In the genomic region with DNA sequence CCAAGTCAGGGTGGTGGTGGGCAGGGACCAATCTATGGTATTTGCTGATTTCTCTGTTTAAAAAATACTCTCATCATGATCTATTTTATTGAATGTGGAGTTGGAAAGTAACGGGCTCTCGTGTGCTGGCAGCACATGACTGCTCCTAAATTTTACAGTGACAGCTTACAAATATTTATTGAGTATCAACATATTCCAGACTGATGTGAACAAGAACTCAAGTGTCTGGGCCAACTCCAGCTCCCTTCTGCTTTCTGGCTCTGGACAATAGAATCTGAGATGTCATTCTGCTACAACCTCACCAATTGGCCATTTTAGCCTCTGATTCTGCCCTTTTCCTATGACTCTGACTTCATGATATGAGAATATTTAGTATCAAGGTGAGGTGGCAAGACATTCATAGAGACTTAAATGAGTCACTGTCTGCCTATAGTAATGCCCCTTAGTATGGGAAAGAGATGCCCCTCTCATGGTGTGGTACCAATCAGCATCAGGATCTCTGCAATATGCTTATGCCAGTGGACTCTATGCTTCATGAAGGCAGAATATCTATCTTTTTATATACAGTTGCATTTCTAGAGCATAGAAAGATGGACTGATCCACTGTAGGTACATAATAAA, we compare ENCODE assay signal across 19 cellular contexts.
A peak's percentile ranks its signal among the peaks of the same experiment; 100 is the strongest.
DNase-seq lines count a peak whose midpoint lies in the region; ATAC-seq, FAIRE-seq and TF ChIP-seq lines count a peak whose summit lies in the region.
"Had no signal": no experiment of that assay in that cellular context is flagged by ENCODE, and none has a peak within 500 bp of the region (broad histone marks: within the 10 kb centered on the region; RNA-seq: fewer than 3 reads in every experiment).

No MANE protein-coding gene starts in this region.

- H3K27ac ChIP-seq in mammary epithelial cell (ENCODE audit: insufficient read depth, low read depth, low read length) (no peak overlapping the region), sigmoid colon (peak overlapping the region in 3 of 4 donors; percentile 71 to 79 (median 73)), HepG2 (ENCODE audit: extremely low read length, insufficient read depth, low read length) (no peak overlapping the region)
- H3K27ac ChIP-seq: BLaER1 treated with 17β-estradiol and CSF1 and Interleukin-3, amounts not matched to agents 10 nM and 100 nM had no signal

- no peaks in the 10 kb centered on the region for H3K36me3 ChIP-seq in mammary epithelial cell (ENCODE audit: insufficient read depth, low read length)
- no peaks in the 10 kb centered on the region for H3K36me3 ChIP-seq in bronchial epithelial cell (ENCODE audit: control insufficient read depth, insufficient read depth, low read length)
- H3K36me3 ChIP-seq in sigmoid colon: no peaks in the 10 kb centered on the region
- H3K36me3 ChIP-seq in HepG2 (replicated peaks in 1 of 2; ENCODE audit: control insufficient read depth in 1 of 2, insufficient read depth in 2 of 2, low read length in 2 of 2): no peaks in the 10 kb centered on the region
- H3K36me3 ChIP-seq: BLaER1 treated with 17β-estradiol and CSF1 and Interleukin-3, amounts not matched to agents 10 nM and 100 nM had no signal

- CTCF ChIA-PET in mammary epithelial cell (lab: Charles Lee; ENCODE audit: low non-redundant PET) (interaction anchor here (0.6 kb wide), 1 partner anchor 466 kb away, joined by 5 read pairs; no protein-coding TSS in a partner anchor), MCF 10A (lab: Yijun Ruan, JAX) (interaction anchor here (0.5 to 4.3 kb wide), 12 partner anchors 9 to 983 kb away, joined by 3 to 30 read pairs (median 7); no protein-coding TSS in a partner anchor), HepG2 (lab: Yijun Ruan, JAX; ENCODE audit: low intra/inter-chr PET ratio, low total read pairs) (interaction anchor here (1.0 to 1.5 kb wide), 3 partner anchors 178 to 845 kb away, joined by 3 to 4 read pairs (median 4); no protein-coding TSS in a partner anchor)

- H3K9ac ChIP-seq in mammary epithelial cell (ENCODE audit: insufficient read depth, low read length): no peak overlapping the region
- no peak overlapping the region for H3K9ac ChIP-seq in HepG2 (ENCODE audit: insufficient read depth, low read depth, low read length)
- H3K9ac ChIP-seq: BLaER1 treated with 17β-estradiol and CSF1 and Interleukin-3, amounts not matched to agents 10 nM and 100 nM had no signal

- dilution Hi-C loops in mammary epithelial cell (cut with HindIII; ENCODE audit: low sequenced_read_pairs): no loop called here

- H2AFZ ChIP-seq in mammary epithelial cell (ENCODE audit: low read depth, low read length) (no peak overlapping the region), HepG2 (ENCODE audit: low read length) (no peak overlapping the region)

- DNase-seq in mammary epithelial cell (peak; percentile 12), MCF 10A (ENCODE audit: unreplicated experiment) (no peak), bronchial epithelial cell (ENCODE audit: low read depth) (peak; percentile 46), sigmoid colon (peak; percentile 70), HepG2 (ENCODE audit: low spot score) (no peak), AG08395 (ENCODE audit: low spot score) (no peak)
- no peak for DNase-seq in stimulated activated CD4-positive, alpha-beta T cell treated with anti-CD3 and anti-CD28 coated beads, Interleukin-12 subunit alpha, Interleukin-12 subunit beta, amount 100 ng/mL, for 4 hours
- DNase-seq: Calu3; CD8-positive, alpha-beta T cell; GF-D8; NCI-H1105 treated with DMSO at 0.1 percent for 48 hours; NCI-H1694; PC-3; RPMI8226; SIG-M5 had no signal

- TF ChIP-seq EP300 in sigmoid colon (IDR thresholded peaks at IDR 0.05) (peak in 3 of 4 donors; percentile 43 to 78 (median 69)), HepG2 (IDR thresholded peaks at IDR 0.05; ENCODE audit: low read depth in 2 of 2, low read length in 2 of 2) (no peak), HepG2 (CRISPR knock-in tag; IDR thresholded peaks at IDR 0.05; ENCODE audit: borderline replicate concordance) (no peak)

- BruUV-seq in mammary epithelial cell (replicated peaks; lab: Mats Ljungman, UMichigan) (no TSS peak), MCF 10A (replicated peaks; lab: Mats Ljungman, UMichigan) (no TSS peak), HepG2 (replicated peaks; lab: Mats Ljungman, UMichigan) (no TSS peak)

- no peaks in the 10 kb centered on the region for H3K79me2 ChIP-seq in mammary epithelial cell (ENCODE audit: insufficient read depth, low read length)
- no peaks in the 10 kb centered on the region for H3K79me2 ChIP-seq in HepG2 (ENCODE audit: insufficient read depth, low read length)

- FAIRE-seq in bronchial epithelial cell (lab: Jason Lieb, UNC) (no peak), HepG2 (lab: Jason Lieb, UNC) (no peak)
- FAIRE-seq: A204.1, GM19239, H1 had no signal

- no peak overlapping the region for H3K4me3 Mint-ChIP-seq in MCF 10A (ENCODE audit: unreplicated experiment)
- H3K4me3 Mint-ChIP-seq: CD8-positive, alpha-beta T cell had no signal

- intact Hi-C loops in mammary epithelial cell (cut with micrococcal nuclease) (loop anchor here (2.0 kb wide), 1 partner anchor 787 kb away; no protein-coding TSS in a partner anchor), MCF 10A (cut with micrococcal nuclease) (loop anchor here (2.0 to 5.0 kb wide), 2 partner anchors 863 to 1118 kb away; no protein-coding TSS in a partner anchor), sigmoid colon (cut with DNase I) (loop anchor here (2.0 to 10.0 kb wide), 3 partner anchors 263 to 787 kb away; partner anchors contain the start of gene TNC), HepG2 (cut with micrococcal nuclease; ENCODE audit: unreplicated experiment) (no loop called here)

- WGBS in mammary epithelial cell (ENCODE audit: low coverage, missing lambda C conversion rate): 63% methylated on average over 2 of the region's 2 CpGs
- WGBS in sigmoid colon, 2 donors: 16 to 61% methylated on average over 2 of the region's 2 CpGs
- 0% methylated on average over 2 of the region's 2 CpGs for WGBS in HepG2 (ENCODE audit: low lambda C conversion rate)

- H3K27me3 ChIP-seq in mammary epithelial cell (ENCODE audit: insufficient read depth, low read length) (no peaks in the 10 kb centered on the region), bronchial epithelial cell (ENCODE audit: control insufficient read depth, insufficient read depth, low read length) (no peaks in the 10 kb centered on the region), sigmoid colon (no peaks in the 10 kb centered on the region), HepG2 (ENCODE audit: control insufficient read depth in 1 of 2, insufficient read depth in 2 of 2, low read length in 2 of 2) (no peaks in the 10 kb centered on the region; a peak in 1 of 5 replicates)
- H3K27me3 ChIP-seq: BLaER1 treated with 17β-estradiol and CSF1 and Interleukin-3, amounts not matched to agents 10 nM and 100 nM had no signal

- no peak overlapping the region for H3K4me2 ChIP-seq in mammary epithelial cell (ENCODE audit: insufficient read depth, low read depth, low read length)
- no peak overlapping the region for H3K4me2 ChIP-seq in HepG2 (ENCODE audit: low read depth, low read length)
- H3K4me2 ChIP-seq: BLaER1 treated with 17β-estradiol and CSF1 and Interleukin-3, amounts not matched to agents 10 nM and 100 nM had no signal

- H3K4me1 ChIP-seq in mammary epithelial cell (ENCODE audit: insufficient read depth, low read length): no peaks in the 10 kb centered on the region
- H3K4me1 ChIP-seq in sigmoid colon: peaks cover 0 to 48% (median 35%) of the 10 kb centered on the region in 4 donors
- H3K4me1 ChIP-seq in HepG2 (ENCODE audit: insufficient read depth, low read length): no peaks in the 10 kb centered on the region
- H3K4me1 ChIP-seq: BLaER1 treated with 17β-estradiol and CSF1 and Interleukin-3, amounts not matched to agents 10 nM and 100 nM had no signal

- no peaks in the 10 kb centered on the region for H3K36me3 Mint-ChIP-seq in MCF 10A (ENCODE audit: insufficient read depth, unreplicated experiment)
- H3K36me3 Mint-ChIP-seq: CD8-positive, alpha-beta T cell had no signal

- no peaks in the 10 kb centered on the region for H3K4me1 Mint-ChIP-seq in MCF 10A (ENCODE audit: insufficient read depth, unreplicated experiment)

- no peak overlapping the region for H3K27ac Mint-ChIP-seq in MCF 10A (ENCODE audit: low read depth, unreplicated experiment)
- H3K27ac Mint-ChIP-seq: CD8-positive, alpha-beta T cell had no signal

- no peak for TF ChIP-seq RAD21 in HepG2 (CRISPR knock-in tag; IDR thresholded peaks at IDR 0.05)

- in situ Hi-C loops in mammary epithelial cell (cut with MboI; ENCODE audit: low sequenced_read_pairs in 2 of 2): loop anchor here (10.0 to 25.0 kb wide), 3 partner anchors 421 to 763 kb away; no protein-coding TSS in a partner anchor
- in situ Hi-C loops in HepG2 (cut with HindIII; ENCODE audit: extremely low pct_ligation_motif_present, low pct_unique_long_range_greater_than_20kb): loop anchor here (10.0 kb wide), 1 partner anchor 841 kb away; the partner anchor contains the start of gene TEX48

- no peak for ATAC-seq in HepG2
- ATAC-seq: CD8-positive, alpha-beta T cell; PC-3 had no signal

- no peak for TF ChIP-seq CTCF in mammary epithelial cell (conservative IDR thresholded peaks at IDR 0.05 in 1 of 2, IDR thresholded peaks at IDR 0.05 in 1 of 2; ENCODE audit: extremely low read depth in 1 of 2, insufficient read depth in 1 of 2, low read depth in 1 of 2, low read length in 2 of 2)
- TF ChIP-seq CTCF in MCF 10A (IDR thresholded peaks at IDR 0.05; ENCODE audit: unreplicated experiment): no peak
- no peak for TF ChIP-seq CTCF in bronchial epithelial cell (IDR thresholded peaks at IDR 0.05; ENCODE audit: insufficient read depth, low read length, severe bottlenecking)
- no peak for TF ChIP-seq CTCF in sigmoid colon (IDR thresholded peaks at IDR 0.05)
- no peak for TF ChIP-seq CTCF in HepG2 (CRISPR knock-in tag; IDR thresholded peaks at IDR 0.05)

- POLR2A ChIA-PET in MCF 10A (lab: Yijun Ruan, JAX): no interaction called here
- POLR2A ChIA-PET in HepG2 (lab: Yijun Ruan, JAX): no interaction called here

- H3K9me3 ChIP-seq in mammary epithelial cell (replicated peaks; ENCODE audit: insufficient read depth, low read length): no peaks in the 10 kb centered on the region
- H3K9me3 ChIP-seq in sigmoid colon: no peaks in the 10 kb centered on the region
- no peaks in the 10 kb centered on the region for H3K9me3 ChIP-seq in HepG2 (ENCODE audit: low read length)

- H3K27me3 Mint-ChIP-seq in MCF 10A (ENCODE audit: insufficient read depth, unreplicated experiment): no peaks in the 10 kb centered on the region

- H3K9me3 Mint-ChIP-seq in MCF 10A (ENCODE audit: unreplicated experiment): no peaks in the 10 kb centered on the region
- H3K9me3 Mint-ChIP-seq: CD8-positive, alpha-beta T cell had no signal

- TF ChIP-seq POLR2A in sigmoid colon (IDR thresholded peaks at IDR 0.05) (no peak), HepG2 (IDR thresholded peaks at IDR 0.05; ENCODE audit: insufficient read depth in 1 of 2, low read depth in 2 of 2, low read length in 2 of 2) (no peak)

- H4K20me1 ChIP-seq in mammary epithelial cell (ENCODE audit: insufficient read depth, low read length) (no peaks in the 10 kb centered on the region), HepG2 (ENCODE audit: insufficient read depth, low read length) (no peaks in the 10 kb centered on the region)
- H4K20me1 ChIP-seq: BLaER1 treated with 17β-estradiol and CSF1 and Interleukin-3, amounts not matched to agents 10 nM and 100 nM had no signal

- H3K4me3 ChIP-seq in mammary epithelial cell (replicated peaks in 1 of 3; ENCODE audit: insufficient read depth in 1 of 3, low read depth in 2 of 3, low read length in 3 of 3) (no peak overlapping the region), bronchial epithelial cell (ENCODE audit: low read depth, low read length) (no peak overlapping the region), sigmoid colon (no peak overlapping the region), HepG2 (replicated peaks in 1 of 3; ENCODE audit: insufficient read depth in 1 of 3, low read depth in 2 of 3, low read length in 3 of 3) (no peak overlapping the region)
- H3K4me3 ChIP-seq: BLaER1 treated with 17β-estradiol and CSF1 and Interleukin-3, amounts not matched to agents 10 nM and 100 nM had no signal

Comparison
In these comparisons a context has a peak if more than half of its experiments do, and no peak if none do; other contexts are left out.
1. DNase-seq: peak in mammary epithelial cell (single experiment), bronchial epithelial cell (single experiment) and sigmoid colon (single experiment); none in MCF 10A (single experiment), HepG2 (single experiment), stimulated activated CD4-positive, alpha-beta T cell treated with anti-CD3 and anti-CD28 coated beads, Interleukin-12 subunit alpha, Interleukin-12 subunit beta, amount 100 ng/mL, for 4 hours (single experiment) and AG08395 (single experiment).
2. H3K27ac ChIP-seq: peak in sigmoid colon (3 of 4); none in mammary epithelial cell (single experiment) and HepG2 (single experiment).